Comparison of ENCODE assay signal across 8 cellular contexts in the genomic region with DNA sequence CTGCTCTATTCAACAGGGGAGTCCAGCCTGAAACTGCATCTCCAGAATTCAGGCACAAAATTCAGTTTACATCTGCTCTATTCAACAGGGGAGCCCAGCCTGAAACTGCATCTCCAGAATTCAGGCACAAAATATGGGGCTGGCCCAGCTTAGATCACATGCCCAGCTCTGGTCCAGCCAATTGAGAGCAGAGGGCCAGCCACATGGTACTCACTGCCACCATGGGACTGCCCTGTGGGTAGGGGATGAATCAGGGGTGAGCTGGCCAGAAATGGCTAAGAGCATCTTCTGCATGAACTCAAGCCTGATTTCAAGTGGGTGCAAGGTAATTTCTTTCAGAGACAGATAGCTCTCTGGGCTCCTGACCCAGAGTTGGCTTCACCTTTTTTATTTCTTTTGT.
A peak's percentile ranks its signal among the peaks of the same experiment; 100 is the strongest.
DNase-seq lines count a peak whose midpoint lies in the region; ATAC-seq and TF ChIP-seq lines count a peak whose summit lies in the region.

No MANE protein-coding gene starts in this region.

- peaks cover 20% of the 10 kb centered on the region for H3K4me1 Mint-ChIP-seq in stimulated activated naive CD8-positive, alpha-beta T cell treated with anti-CD3 and anti-CD28 coated beads, Interleukin-15, Interleukin-2, amounts not matched to agents 100 ng/mL and 50 ng/mL, for 24 hours (ENCODE audit: low read depth)
- H3K4me1 Mint-ChIP-seq in stimulated activated naive CD8-positive, alpha-beta T cell treated with anti-CD3 and anti-CD28 coated beads, Interleukin-15, amount 100 ng/mL, for 72 hours = peaks cover 35% of the 10 kb centered on the region
- peaks cover 14 to 32% (median 26%) of the 10 kb centered on the region in 4 donors for H3K4me1 Mint-ChIP-seq in naive thymus-derived CD8-positive, alpha-beta T cell

- no peak for DNase-seq in stimulated activated naive CD8-positive, alpha-beta T cell treated with anti-CD3 and anti-CD28 coated beads, Interleukin-15, amount 100 ng/mL, for 72 hours
- DNase-seq in mammary epithelial cell = peak; percentile 35
- DNase-seq in naive thymus-derived CD8-positive, alpha-beta T cell = no peak
- no peak for DNase-seq in activated CD4-positive, CD25-positive, alpha-beta regulatory T cell (lab: John Stamatoyannopoulos, UW)

- H3K4me1 ChIP-seq in mammary epithelial cell (ENCODE audit: insufficient read depth, low read length) = peaks cover 4% of the 10 kb centered on the region

- H3K36me3 Mint-ChIP-seq in stimulated activated naive CD8-positive, alpha-beta T cell treated with anti-CD3 and anti-CD28 coated beads, Interleukin-15, Interleukin-2, amounts not matched to agents 100 ng/mL and 50 ng/mL, for 24 hours (ENCODE audit: low read depth) = no peaks in the 10 kb centered on the region
- no peaks in the 10 kb centered on the region for H3K36me3 Mint-ChIP-seq in naive thymus-derived CD8-positive, alpha-beta T cell

- H3K4me2 ChIP-seq in mammary epithelial cell (ENCODE audit: insufficient read depth, low read depth, low read length) = no peak overlapping the region

- peaks cover 3% of the 10 kb centered on the region for H3K27me3 Mint-ChIP-seq in stimulated activated naive CD8-positive, alpha-beta T cell treated with anti-CD3 and anti-CD28 coated beads, Interleukin-15, Interleukin-2, amounts not matched to agents 100 ng/mL and 50 ng/mL, for 24 hours
- H3K27me3 Mint-ChIP-seq in stimulated activated naive CD8-positive, alpha-beta T cell treated with anti-CD3 and anti-CD28 coated beads, Interleukin-15, amount 100 ng/mL, for 72 hours = no peaks in the 10 kb centered on the region
- H3K27me3 Mint-ChIP-seq in naive thymus-derived CD8-positive, alpha-beta T cell = no peaks in the 10 kb centered on the region

- dilution Hi-C loops in mammary epithelial cell (cut with HindIII; ENCODE audit: low sequenced_read_pairs) = no loop called here

- H3K27me3 ChIP-seq in mammary epithelial cell (ENCODE audit: insufficient read depth, low read length) = no peaks in the 10 kb centered on the region

- no peak overlapping the region for H2AFZ ChIP-seq in mammary epithelial cell (ENCODE audit: low read depth, low read length)

- no peak overlapping the region for H3K27ac ChIP-seq in mammary epithelial cell (ENCODE audit: insufficient read depth, low read depth, low read length)

- no peaks in the 10 kb centered on the region for H3K9me3 ChIP-seq in mammary epithelial cell (replicated peaks; ENCODE audit: insufficient read depth, low read length)

- H3K9ac ChIP-seq in mammary epithelial cell (ENCODE audit: insufficient read depth, low read length) = no peak overlapping the region

- no peaks in the 10 kb centered on the region for H4K20me1 ChIP-seq in mammary epithelial cell (ENCODE audit: insufficient read depth, low read length)

- TF ChIP-seq CTCF in mammary epithelial cell (conservative IDR thresholded peaks at IDR 0.05 in 1 of 2, IDR thresholded peaks at IDR 0.05 in 1 of 2; ENCODE audit: extremely low read depth in 1 of 2, insufficient read depth in 1 of 2, low read depth in 1 of 2, low read length in 2 of 2) = no peak

- intact Hi-C loops in mammary epithelial cell (cut with micrococcal nuclease) = loop anchor here (10.0 kb wide), 1 partner anchor 289 kb away; no protein-coding TSS in a partner anchor

- ATAC-seq in stimulated activated naive CD8-positive, alpha-beta T cell treated with anti-CD3 and anti-CD28 coated beads, Interleukin-15, amount 100 ng/mL, for 72 hours = no peak
- ATAC-seq in naive thymus-derived CD8-positive, alpha-beta T cell = no peak
- ATAC-seq in GM21390 (IDR thresholded peaks at IDR 0.05; ENCODE audit: unreplicated experiment) (no peak), HG03460 (IDR thresholded peaks at IDR 0.05; ENCODE audit: unreplicated experiment) (no peak), GM18909 (IDR thresholded peaks at IDR 0.05; ENCODE audit: poor library complexity, unreplicated experiment) (no peak)

- H3K36me3 ChIP-seq in mammary epithelial cell (ENCODE audit: insufficient read depth, low read length) = no peaks in the 10 kb centered on the region

- BruUV-seq in mammary epithelial cell (replicated peaks; lab: Mats Ljungman, UMichigan) = no TSS peak

- in situ Hi-C loops in mammary epithelial cell (cut with MboI; ENCODE audit: low sequenced_read_pairs in 2 of 2) = no loop called here

- peak overlapping the region; percentile 47 for H3K4me3 Mint-ChIP-seq in stimulated activated naive CD8-positive, alpha-beta T cell treated with anti-CD3 and anti-CD28 coated beads, Interleukin-15, Interleukin-2, amounts not matched to agents 100 ng/mL and 50 ng/mL, for 24 hours
- peak overlapping the region in 1 of 2 donors; percentile 46 for H3K4me3 Mint-ChIP-seq in stimulated activated naive CD8-positive, alpha-beta T cell treated with anti-CD3 and anti-CD28 coated beads, Interleukin-15, amount 100 ng/mL, for 72 hours
- H3K4me3 Mint-ChIP-seq in naive thymus-derived CD8-positive, alpha-beta T cell = peak overlapping the region; percentile 72 to 90 (median 78)

- POLR2A ChIA-PET in naive thymus-derived CD8-positive, alpha-beta T cell (lab: Charles Lee) = interaction anchor here (2.6 to 2.9 kb wide), 2 partner anchors 26 to 533 kb away, joined by 20 to 30 read pairs; a partner anchor contains a TSS

- no peaks in the 10 kb centered on the region for H3K9me3 Mint-ChIP-seq in stimulated activated naive CD8-positive, alpha-beta T cell treated with anti-CD3 and anti-CD28 coated beads, Interleukin-15, Interleukin-2, amounts not matched to agents 100 ng/mL and 50 ng/mL, for 24 hours
- H3K9me3 Mint-ChIP-seq in stimulated activated naive CD8-positive, alpha-beta T cell treated with anti-CD3 and anti-CD28 coated beads, Interleukin-15, amount 100 ng/mL, for 72 hours = no peaks in the 10 kb centered on the region
- H3K9me3 Mint-ChIP-seq in naive thymus-derived CD8-positive, alpha-beta T cell = no peaks in the 10 kb centered on the region

- CTCF ChIA-PET in mammary epithelial cell (lab: Charles Lee; ENCODE audit: low non-redundant PET) = interaction anchor here (0.5 kb wide), 1 partner anchor 333 kb away, joined by 3 read pairs; no protein-coding TSS in a partner anchor

- H3K27ac Mint-ChIP-seq in stimulated activated naive CD8-positive, alpha-beta T cell treated with anti-CD3 and anti-CD28 coated beads, Interleukin-15, Interleukin-2, amounts not matched to agents 100 ng/mL and 50 ng/mL, for 24 hours = no peak overlapping the region
- H3K27ac Mint-ChIP-seq in stimulated activated naive CD8-positive, alpha-beta T cell treated with anti-CD3 and anti-CD28 coated beads, Interleukin-15, amount 100 ng/mL, for 72 hours = no peak overlapping the region
- H3K27ac Mint-ChIP-seq in naive thymus-derived CD8-positive, alpha-beta T cell = peak overlapping the region in 9 of 10 donors; percentile 26 to 85 (median 69)

- H3K79me2 ChIP-seq in mammary epithelial cell (ENCODE audit: insufficient read depth, low read length) = no peaks in the 10 kb centered on the region

- no peak overlapping the region for H3K4me3 ChIP-seq in mammary epithelial cell (replicated peaks in 1 of 3; ENCODE audit: insufficient read depth in 1 of 3, low read depth in 2 of 3, low read length in 3 of 3)

Comparison
In these comparisons a context has a peak if more than half of its experiments do, and no peak if none do; other contexts are left out.
1. H3K27ac Mint-ChIP-seq: peak in naive thymus-derived CD8-positive, alpha-beta T cell (9 of 10); none in stimulated activated naive CD8-positive, alpha-beta T cell treated with anti-CD3 and anti-CD28 coated beads, Interleukin-15, Interleukin-2, amounts not matched to agents 100 ng/mL and 50 ng/mL, for 24 hours (single experiment) and stimulated activated naive CD8-positive, alpha-beta T cell treated with anti-CD3 and anti-CD28 coated beads, Interleukin-15, amount 100 ng/mL, for 72 hours (0 of 2).